ENCODE assay signal across 1 cellular context in genomic region chr20:38779247-38780097, GRCh38.
A peak's percentile ranks its signal among the peaks of the same experiment; 100 is the strongest.
TF ChIP-seq lines count a peak whose summit lies in the region.

No MANE protein-coding gene starts in this region.

TF ChIP-seq in HCT116, 20 proteins besides CTCF, POLR2A, EP300 and RAD21 (continued from another document):
- TF ChIP-seq REST (IDR thresholded peaks at IDR 0.05; ENCODE audit: low read depth) (no peak), SRF (IDR thresholded peaks at IDR 0.05; ENCODE audit: low read depth) (no peak), JUND (IDR thresholded peaks at IDR 0.05) (peak; percentile 89), EGR1 (IDR thresholded peaks at IDR 0.05; ENCODE audit: low read depth) (peak; percentile 52), EZH2phosphoT487 (IDR thresholded peaks at IDR 0.05; ENCODE audit: borderline replicate concordance) (no peak), ZBTB33 (IDR thresholded peaks at IDR 0.05; ENCODE audit: extremely low read depth, insufficient replicate concordance, low read length) (no peak), SP1 (IDR thresholded peaks at IDR 0.05; ENCODE audit: low read depth) (peak; percentile 86), ZFX (IDR thresholded peaks at IDR 0.05) (no peak), FOSL1 (IDR thresholded peaks at IDR 0.05; ENCODE audit: low read depth) (peak; percentile 91), TCF7L2 (IDR thresholded peaks at IDR 0.05; ENCODE audit: borderline replicate concordance, extremely low read depth, insufficient read depth, insufficient read length) (peak; percentile 96), CBX3 (IDR thresholded peaks at IDR 0.05; ENCODE audit: low read depth) (0 out of 2 replicates have a peak, but pooled peaks have one; percentile 51), CEBPB (IDR thresholded peaks at IDR 0.05; ENCODE audit: low read depth) (peak; percentile 68), MAX (IDR thresholded peaks at IDR 0.05) (no peak; the same call in 1 of the 2 replicates), ELF1 (IDR thresholded peaks at IDR 0.05; ENCODE audit: borderline replicate concordance, low read depth) (no peak; the same call in 1 of the 2 replicates), ATF3 (IDR thresholded peaks at IDR 0.05) (no peak)
TF ChIP-seq in HCT116: peak in this region for 9.
